In genomic region chr9:77964258-77964657, GRCh38 we compare ENCODE assay signal across 30 cellular contexts.
"Had no signal": no experiment of that assay in that cellular context is flagged by ENCODE, and none has a peak within 500 bp of the region (broad histone marks: within the 10 kb centered on the region; RNA-seq: fewer than 3 reads in every experiment).

No MANE protein-coding gene starts in this region.

- H3K9me3 ChIP-seq: ascending aorta, breast epithelium, colonic mucosa, esophagus muscularis mucosa, gastrocnemius medialis had no signal

- DNase-seq: activated CD4-positive, alpha-beta memory T cell treated with anti-CD3 and anti-CD28 coated beads for 36 hours; activated CD4-positive, alpha-beta T cell treated with anti-CD3 and anti-CD28 coated beads for 36 hours; activated CD4-positive, alpha-beta T cell treated with anti-CD3 and anti-CD28 coated beads, Interleukin-2, amount 10 ng/mL, durations not matched to agents 24 days and 14 days; activated CD4-positive, CD25-positive, alpha-beta regulatory T cell; activated CD4-positive, CD25-positive, alpha-beta regulatory T cell treated with anti-CD3 and anti-CD28 coated beads, Interleukin-2, amount 50 U/mL, for 72 hours; activated CD8-positive, alpha-beta memory T cell treated with anti-CD3 and anti-CD28 coated beads, Interleukin-2, amount 10 ng/mL, durations not matched to agents 7 days and 5 days; activated CD8-positive, alpha-beta memory T cell treated with anti-CD3 and anti-CD28 coated beads, Interleukin-2, amount 50 U/mL, for 4 hours; activated CD8-positive, alpha-beta T cell treated with anti-CD3 and anti-CD28 coated beads, Interleukin-2, amount 10 ng/mL, durations not matched to agents 7 days and 5 days; activated gamma-delta T cell; activated naive CD4-positive, alpha-beta T cell; activated naive CD4-positive, alpha-beta T cell treated with anti-CD3 and anti-CD28 coated beads, Interleukin-2, amount 10 ng/mL, durations not matched to agents 7 days and 5 days; activated naive CD8-positive, alpha-beta T cell treated with anti-CD3 and anti-CD28 coated beads, Interleukin-2, amount 10 ng/mL, durations not matched to agents 7 days and 5 days; activated T-cell treated with anti-CD3 and anti-CD28 coated beads, Interleukin-2, amount 50 U/mL, for 1 hour; activated T-cell treated with anti-CD3 and anti-CD28 coated beads, Interleukin-2, amount 50 U/mL, for 72 hours; central memory CD4-positive, alpha-beta T cell; cerebellar nuclear complex; colonic mucosa; effector CD8-positive, alpha-beta T cell; endodermal cell; foreskin keratinocyte; gastrocnemius medialis; glutamatergic neuron; heart left ventricle; T-helper 2 cell had no signal

- ATAC-seq: activated CD4-positive, alpha-beta T cell treated with anti-CD3 and anti-CD28 coated beads for 36 hours; activated CD8-positive, alpha-beta memory T cell treated with anti-CD3 and anti-CD28 coated beads, Interleukin-2, amount 10 ng/mL, durations not matched to agents 7 days and 5 days; activated CD8-positive, alpha-beta T cell treated with anti-CD3 and anti-CD28 coated beads, Interleukin-2, amount 10 ng/mL, durations not matched to agents 7 days and 5 days; activated naive CD4-positive, alpha-beta T cell treated with anti-CD3 and anti-CD28 coated beads, Interleukin-2, amount 50 U/mL, for 72 hours; activated T-cell treated with anti-CD3 and anti-CD28 coated beads, Interleukin-2, amount 50 U/mL, for 72 hours; foreskin keratinocyte; gastrocnemius medialis; heart left ventricle had no signal

- H3K27me3 Mint-ChIP-seq: activated CD4-positive, alpha-beta memory T cell treated with anti-CD3 and anti-CD28 coated beads for 36 hours; activated CD4-positive, alpha-beta T cell treated with anti-CD3 and anti-CD28 coated beads for 36 hours; activated CD4-positive, alpha-beta T cell treated with anti-CD3 and anti-CD28 coated beads, Interleukin-2, amount 10 ng/mL, durations not matched to agents 24 days and 14 days; activated naive CD4-positive, alpha-beta T cell treated with anti-CD3 and anti-CD28 coated beads, Interleukin-2, amount 10 ng/mL, durations not matched to agents 7 days and 5 days; brain had no signal

- H3K9me3 Mint-ChIP-seq: activated CD4-positive, alpha-beta memory T cell treated with anti-CD3 and anti-CD28 coated beads for 36 hours; activated CD4-positive, alpha-beta T cell treated with anti-CD3 and anti-CD28 coated beads, Interleukin-2, amount 10 ng/mL, durations not matched to agents 24 days and 14 days; activated naive CD4-positive, alpha-beta T cell treated with anti-CD3 and anti-CD28 coated beads, Interleukin-2, amount 10 ng/mL, durations not matched to agents 7 days and 5 days; activated naive CD4-positive, alpha-beta T cell treated with anti-CD3 and anti-CD28 coated beads, Interleukin-2, amount 50 U/mL, for 72 hours; activated T-cell treated with anti-CD3 and anti-CD28 coated beads, Interleukin-2, amount 50 U/mL, for 72 hours; endodermal cell had no signal

- H3K36me3 ChIP-seq: ascending aorta, breast epithelium, cardiac muscle cell, colonic mucosa, esophagus muscularis mucosa, gastrocnemius medialis had no signal

- H3K27me3 ChIP-seq: ascending aorta, breast epithelium, cardiac muscle cell, colonic mucosa, esophagus muscularis mucosa, foreskin keratinocyte, gastrocnemius medialis, heart left ventricle had no signal

- H3K27ac Mint-ChIP-seq: activated CD4-positive, alpha-beta memory T cell treated with anti-CD3 and anti-CD28 coated beads for 36 hours; activated CD4-positive, alpha-beta T cell treated with anti-CD3 and anti-CD28 coated beads for 36 hours; activated CD4-positive, alpha-beta T cell treated with anti-CD3 and anti-CD28 coated beads, Interleukin-2, amount 10 ng/mL, durations not matched to agents 24 days and 14 days; activated CD8-positive, alpha-beta memory T cell treated with anti-CD3 and anti-CD28 coated beads, Interleukin-2, amount 10 ng/mL, durations not matched to agents 7 days and 5 days; activated CD8-positive, alpha-beta T cell treated with anti-CD3 and anti-CD28 coated beads, Interleukin-2, amount 10 ng/mL, durations not matched to agents 7 days and 5 days; activated naive CD4-positive, alpha-beta T cell treated with anti-CD3 and anti-CD28 coated beads, Interleukin-2, amount 10 ng/mL, durations not matched to agents 7 days and 5 days; activated naive CD4-positive, alpha-beta T cell treated with anti-CD3 and anti-CD28 coated beads, Interleukin-2, amount 50 U/mL, for 72 hours; activated naive CD8-positive, alpha-beta T cell treated with anti-CD3 and anti-CD28 coated beads, Interleukin-2, amount 10 ng/mL, durations not matched to agents 7 days and 5 days; endodermal cell had no signal

- H3K27ac ChIP-seq: breast epithelium, cardiac muscle cell, colonic mucosa, esophagus muscularis mucosa, foreskin keratinocyte, gastrocnemius medialis, heart left ventricle had no signal

- H3K4me3 Mint-ChIP-seq: activated CD4-positive, alpha-beta memory T cell treated with anti-CD3 and anti-CD28 coated beads for 36 hours; activated CD4-positive, alpha-beta T cell treated with anti-CD3 and anti-CD28 coated beads for 36 hours; activated CD4-positive, alpha-beta T cell treated with anti-CD3 and anti-CD28 coated beads, Interleukin-2, amount 10 ng/mL, durations not matched to agents 24 days and 14 days; activated CD8-positive, alpha-beta memory T cell treated with anti-CD3 and anti-CD28 coated beads, Interleukin-2, amount 10 ng/mL, durations not matched to agents 7 days and 5 days; activated CD8-positive, alpha-beta T cell treated with anti-CD3 and anti-CD28 coated beads, Interleukin-2, amount 10 ng/mL, durations not matched to agents 7 days and 5 days; activated naive CD4-positive, alpha-beta T cell treated with anti-CD3 and anti-CD28 coated beads, Interleukin-2, amount 10 ng/mL, durations not matched to agents 7 days and 5 days; activated naive CD8-positive, alpha-beta T cell treated with anti-CD3 and anti-CD28 coated beads, Interleukin-2, amount 10 ng/mL, durations not matched to agents 7 days and 5 days; activated T-cell treated with anti-CD3 and anti-CD28 coated beads, Interleukin-2, amount 50 U/mL, for 72 hours; brain; endodermal cell had no signal

- H3K4me3 ChIP-seq: ascending aorta, breast epithelium, cardiac muscle cell, colonic mucosa, esophagus muscularis mucosa, gastrocnemius medialis, heart left ventricle had no signal

- H3K4me1 ChIP-seq: colonic mucosa had no signal
